ENCODE assay signal across 9 cellular contexts in the genomic region with DNA sequence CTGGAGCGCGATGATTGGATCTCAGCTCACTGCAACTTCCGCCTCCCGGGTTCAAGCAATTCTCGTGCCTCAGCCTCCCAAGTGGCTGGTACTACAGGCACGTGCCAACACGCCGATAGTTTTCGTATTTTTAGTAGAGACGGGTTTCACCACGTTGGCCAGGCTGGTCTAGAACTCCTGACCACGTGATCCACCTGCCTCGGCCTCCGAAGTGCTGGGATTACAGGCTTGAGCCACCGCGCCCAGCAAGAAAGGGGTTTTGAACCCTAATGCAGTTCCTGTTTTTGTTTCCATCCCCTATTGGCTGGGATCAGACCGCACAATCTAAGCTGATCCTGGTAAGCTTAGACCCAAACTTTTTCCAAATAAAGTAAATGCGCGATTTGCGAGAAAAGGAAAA. TPM values are rescaled to one million over a fixed set of nuclear protein-coding genes. Genes with fewer than 3 reads are reported as not detected.
DNase-seq lines count a peak whose midpoint lies in the region; ATAC-seq and TF ChIP-seq lines count a peak whose summit lies in the region.
"Had no signal": no experiment of that assay in that cellular context is flagged by ENCODE, and none has a peak within 500 bp of the region (broad histone marks: within the 10 kb centered on the region; RNA-seq: fewer than 3 reads in every experiment).

No MANE protein-coding gene starts in this region.

- peak overlapping the region; percentile 78 to 89 for H3K27ac ChIP-seq in right atrium auricular region

- POLR2A ChIA-PET in activated CD8-positive, alpha-beta T cell treated with anti-CD3 and anti-CD28 coated beads for 36 hours (lab: Charles Lee), result interaction anchor here (0.8 to 3.2 kb wide), 5 partner anchors 11 to 621 kb away, joined by 3 to 17 read pairs (median 5); a partner anchor contains a TSS

- CTCF ChIA-PET in activated CD8-positive, alpha-beta T cell treated with anti-CD3 and anti-CD28 coated beads for 36 hours (lab: Charles Lee), result no interaction called here

- intact Hi-C loops in activated CD8-positive, alpha-beta T cell treated with anti-CD3 and anti-CD28 coated beads for 36 hours (cut with micrococcal nuclease), result no loop called here

- no peaks in the 10 kb centered on the region for H3K27me3 Mint-ChIP-seq in activated CD8-positive, alpha-beta T cell treated with anti-CD3 and anti-CD28 coated beads for 36 hours

- H3K9ac ChIP-seq in ES-I3 (ENCODE audit: low read depth, low read length), result peak overlapping the region; percentile 91

- peaks cover 67% of the 10 kb centered on the region for H3K36me3 Mint-ChIP-seq in activated CD8-positive, alpha-beta T cell treated with anti-CD3 and anti-CD28 coated beads for 36 hours (ENCODE audit: low read depth)

- peak overlapping the region; percentile 92 for H3K27ac Mint-ChIP-seq in activated CD8-positive, alpha-beta T cell treated with anti-CD3 and anti-CD28 coated beads for 36 hours

- peak overlapping the region; percentile 90 for H3K4me3 Mint-ChIP-seq in activated CD8-positive, alpha-beta T cell treated with anti-CD3 and anti-CD28 coated beads for 36 hours

- H3K9me3 ChIP-seq in ES-I3 (ENCODE audit: control insufficient read depth, insufficient read depth, low read length), result peaks cover 4% of the 10 kb centered on the region; the same call in 1 of the 2 replicates
- H3K9me3 ChIP-seq in right atrium auricular region, result no peaks in the 10 kb centered on the region

- peaks cover 8% of the 10 kb centered on the region; the same call in 1 of the 2 replicates for H3K36me3 ChIP-seq in ES-I3 (ENCODE audit: insufficient read depth, low read length)
- H3K36me3 ChIP-seq in right atrium auricular region, result peaks cover 18% of the 10 kb centered on the region

- H3K4me1 ChIP-seq in ES-I3 (ENCODE audit: insufficient read depth, low read length), result no peaks in the 10 kb centered on the region
- peaks cover 0 to 49% of the 10 kb centered on the region in 2 donors for H3K4me1 ChIP-seq in right atrium auricular region

- DNase-seq in activated CD8-positive, alpha-beta T cell treated with anti-CD3 and anti-CD28 coated beads for 36 hours, result no peak
- DNase-seq in right atrium auricular region (ENCODE audit: low spot score) (no peak), retinal pigment epithelial cell (ENCODE audit: low read depth) (no peak), activated gamma-delta T cell (lab: John Stamatoyannopoulos, UW) (no peak), NCI-H748 (lab: John Stamatoyannopoulos, UW; ENCODE audit: unreplicated experiment) (no peak)
- DNase-seq in activated CD4-positive, CD25-positive, alpha-beta regulatory T cell treated with anti-CD3 and anti-CD28 coated beads, Interleukin-2, amount 50 U/mL, for 72 hours, result no peak
- DNase-seq: NCI-H1048 had no signal

- H3K4me1 Mint-ChIP-seq in activated CD8-positive, alpha-beta T cell treated with anti-CD3 and anti-CD28 coated beads for 36 hours (ENCODE audit: low read depth), result peaks cover 31% of the 10 kb centered on the region

- no peak for TF ChIP-seq CTCF in activated CD8-positive, alpha-beta T cell treated with anti-CD3 and anti-CD28 coated beads for 36 hours (IDR thresholded peaks at IDR 0.05)
- TF ChIP-seq CTCF in right atrium auricular region (IDR thresholded peaks at IDR 0.05) (no peak), retinal pigment epithelial cell (conservative IDR thresholded peaks at IDR 0.05; ENCODE audit: low read depth, low read length) (no peak)

- no peak for ATAC-seq in activated CD8-positive, alpha-beta T cell treated with anti-CD3 and anti-CD28 coated beads for 36 hours
- no peak for ATAC-seq in GM18868 (IDR thresholded peaks at IDR 0.05; ENCODE audit: unreplicated experiment)

- H3K9me3 Mint-ChIP-seq in activated CD8-positive, alpha-beta T cell treated with anti-CD3 and anti-CD28 coated beads for 36 hours, result peaks cover 20% of the 10 kb centered on the region

- peak overlapping the region; percentile 72 to 82 for H3K4me3 ChIP-seq in right atrium auricular region
- peak overlapping the region; percentile 89 for H3K4me3 ChIP-seq in retinal pigment epithelial cell (ENCODE audit: low read length)

- H3K27me3 ChIP-seq in right atrium auricular region, result no peaks in the 10 kb centered on the region

RNA-seq across cellular contexts. Expression of a gene that starts 0.9 kb away (rescaled TPM):
- 10 to 100 TPM in 1 of 2 experiments, 1 to 10 TPM in 1; 9.3 to 11.1 TPM for total RNA-seq in activated CD8-positive, alpha-beta T cell treated with anti-CD3 and anti-CD28 coated beads for 36 hours
- 10 to 100 TPM; 10.3 to 12.9 TPM for total RNA-seq in right atrium auricular region
